1 cellular context compared by ENCODE assay signal in the genomic region with DNA sequence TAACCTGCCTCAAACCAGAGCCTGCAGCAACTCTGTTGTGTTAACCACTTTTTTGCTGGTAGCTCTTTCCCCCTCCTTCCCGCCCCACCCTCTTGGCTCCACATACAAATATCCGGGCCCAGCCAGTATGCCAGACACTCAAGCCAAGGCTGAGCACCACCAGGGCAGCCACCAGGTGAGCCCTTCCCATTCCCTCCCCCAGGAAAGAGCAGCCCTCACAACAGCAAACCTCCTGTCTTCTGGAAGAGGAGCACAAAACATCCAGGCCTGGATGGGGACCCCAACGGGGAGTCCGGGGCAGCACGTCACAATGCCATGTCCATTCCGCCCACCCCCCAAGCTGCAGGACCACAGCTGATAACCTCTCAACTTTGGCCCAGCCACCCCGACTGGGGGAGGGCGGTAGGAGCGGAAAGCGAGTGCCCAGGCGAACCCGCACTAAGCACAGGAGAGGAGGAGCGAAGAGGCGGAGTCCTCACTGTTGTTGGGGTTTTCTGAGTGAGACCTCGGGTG.
A peak's percentile ranks its signal among the peaks of the same experiment; 100 is the strongest.
TF ChIP-seq lines count a peak whose summit lies in the region.

No MANE protein-coding gene starts in this region.

TF ChIP-seq in HepG2, 621 proteins besides CTCF, POLR2A, EP300 and RAD21 (continues in another document):
- TF ChIP-seq ZNF292 (CRISPR knock-in tag; IDR thresholded peaks at IDR 0.05; ENCODE audit: borderline replicate concordance, low read depth) (no peak; the same call in 1 of the 2 replicates), SETDB1 (CRISPR knock-in tag; IDR thresholded peaks at IDR 0.05; ENCODE audit: borderline replicate concordance) (no peak), ZNF790 (CRISPR knock-in tag; IDR thresholded peaks at IDR 0.05; ENCODE audit: borderline replicate concordance) (no peak), ZNF772 (CRISPR knock-in tag; IDR thresholded peaks at IDR 0.05) (peak; percentile 62), KDM2A (CRISPR knock-in tag; IDR thresholded peaks at IDR 0.05; ENCODE audit: borderline replicate concordance, low read depth) (peak; percentile 60), FOSL1 (CRISPR knock-in tag; IDR thresholded peaks at IDR 0.05; ENCODE audit: borderline replicate concordance) (no peak), HHEX (CRISPR knock-in tag; IDR thresholded peaks at IDR 0.05) (no peak), RXRB (CRISPR knock-in tag; IDR thresholded peaks at IDR 0.05; ENCODE audit: borderline replicate concordance) (peak; percentile 95), MTA1 (CRISPR knock-in tag; IDR thresholded peaks at IDR 0.05; ENCODE audit: borderline replicate concordance) (0 out of 2 replicates have a peak, but pooled peaks have one; percentile 23), TMF1 (CRISPR knock-in tag; IDR thresholded peaks at IDR 0.05; ENCODE audit: low read depth) (no peak), TBX2 (CRISPR knock-in tag; IDR thresholded peaks at IDR 0.05; ENCODE audit: borderline replicate concordance) (peak; percentile 60), NR2F1 (CRISPR knock-in tag; IDR thresholded peaks at IDR 0.05) (peak in 1 of 2 experiments; percentile 96), SOX6 (IDR thresholded peaks at IDR 0.05) (no peak), SOX6 (CRISPR knock-in tag; IDR thresholded peaks at IDR 0.05) (peak; percentile 70), ZKSCAN1 (IDR thresholded peaks at IDR 0.05; ENCODE audit: low read length) (no peak), ZMAT3 (CRISPR knock-in tag; conservative IDR thresholded peaks at IDR 0.05) (no peak; the same call in 1 of the 2 replicates), ZNF598 (CRISPR knock-in tag; IDR thresholded peaks at IDR 0.05; ENCODE audit: borderline replicate concordance) (peak; percentile 23; the same call in 1 of the 2 replicates), MIXL1 (CRISPR knock-in tag; IDR thresholded peaks at IDR 0.05) (peak; percentile 53; the same call in 1 of the 2 replicates), YY1 (IDR thresholded peaks at IDR 0.05; ENCODE audit: insufficient read depth, insufficient replicate concordance, low read depth, low read length) (no peak), RCOR2 (CRISPR knock-in tag; IDR thresholded peaks at IDR 0.05) (no peak), ZZZ3 (CRISPR knock-in tag; IDR thresholded peaks at IDR 0.05; ENCODE audit: borderline replicate concordance) (0 out of 2 replicates have a peak, but pooled peaks have one; percentile 22), PHF20 (CRISPR knock-in tag; IDR thresholded peaks at IDR 0.05) (peak; percentile 35; the same call in 1 of the 2 replicates), NCOA1 (CRISPR knock-in tag; IDR thresholded peaks at IDR 0.05) (0 out of 2 replicates have a peak, but pooled peaks have one; percentile 3), PPARG (CRISPR knock-in tag; conservative IDR thresholded peaks at IDR 0.05) (peak; percentile 98), ZSCAN25 (CRISPR knock-in tag; IDR thresholded peaks at IDR 0.05) (peak; percentile 48; the same call in 1 of the 2 replicates), KLF11 (CRISPR knock-in tag; IDR thresholded peaks at IDR 0.05) (no peak), ZNF274 (CRISPR knock-in tag; IDR thresholded peaks at IDR 0.05) (peak; percentile 79), NR2C2 (CRISPR knock-in tag; IDR thresholded peaks at IDR 0.05; ENCODE audit: borderline replicate concordance) (peak; percentile 96), ZNF33B (CRISPR knock-in tag; IDR thresholded peaks at IDR 0.05) (0 out of 2 replicates have a peak, but pooled peaks have one; percentile 32), ZNF713 (CRISPR knock-in tag; IDR thresholded peaks at IDR 0.05) (no peak), FOXO1 (CRISPR knock-in tag; IDR thresholded peaks at IDR 0.05) (peak; percentile 57; the same call in 1 of the 2 replicates), GATA4 (IDR thresholded peaks at IDR 0.05; ENCODE audit: borderline replicate concordance, low read depth) (peak; percentile 56; the same call in 1 of the 2 replicates), NR2F6 (IDR thresholded peaks at IDR 0.05) (peak; percentile 96), NR2F6 (CRISPR knock-in tag; IDR thresholded peaks at IDR 0.05) (peak; percentile 98), PHF21A (CRISPR knock-in tag; IDR thresholded peaks at IDR 0.05) (peak; percentile 66; the same call in 1 of the 2 replicates), MIER3 (CRISPR knock-in tag; IDR thresholded peaks at IDR 0.05; ENCODE audit: borderline replicate concordance) (peak; percentile 15; the same call in 1 of the 2 replicates), SRSF1 (optimal IDR thresholded peaks at IDR 0.05; ENCODE audit: low read depth, low read length) (peak; percentile 57), MAFK (conservative IDR thresholded peaks at IDR 0.05 in 1 of 2, IDR thresholded peaks at IDR 0.05 in 1 of 2; ENCODE audit: low read length in 2 of 2) (no peak), POLR2G (IDR thresholded peaks at IDR 0.05; ENCODE audit: low read depth, low read length) (peak; percentile 64), FOXP1 (IDR thresholded peaks at IDR 0.05) (no peak), FOXP1 (CRISPR knock-in tag; IDR thresholded peaks at IDR 0.05) (peak; percentile 34; the same call in 1 of the 2 replicates), ZNF792 (CRISPR knock-in tag; IDR thresholded peaks at IDR 0.05) (no peak), ZNF430 (CRISPR knock-in tag; IDR thresholded peaks at IDR 0.05) (peak; percentile 69; the same call in 1 of the 2 replicates), ZNF746 (CRISPR knock-in tag; IDR thresholded peaks at IDR 0.05) (peak; percentile 63; the same call in 1 of the 2 replicates), ZNF546 (CRISPR knock-in tag; conservative IDR thresholded peaks at IDR 0.05) (peak; percentile 54; the same call in 1 of the 2 replicates), NONO (IDR thresholded peaks at IDR 0.05) (no peak), NONO (CRISPR knock-in tag; conservative IDR thresholded peaks at IDR 0.05) (peak; percentile 44; the same call in 1 of the 2 replicates), HNRNPL (IDR thresholded peaks at IDR 0.05; ENCODE audit: low read depth, low read length) (peak; percentile 82; the same call in 1 of the 2 replicates), ZNF703 (CRISPR knock-in tag; IDR thresholded peaks at IDR 0.05; ENCODE audit: borderline replicate concordance) (no peak; the same call in 1 of the 2 replicates)
- TF ChIP-seq, protein P1, sequence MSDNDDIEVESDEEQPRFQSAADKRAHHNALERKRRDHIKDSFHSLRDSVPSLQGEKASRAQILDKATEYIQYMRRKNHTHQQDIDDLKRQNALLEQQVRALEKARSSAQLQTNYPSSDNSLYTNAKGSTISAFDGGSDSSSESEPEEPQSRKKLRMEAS (IDR thresholded peaks at IDR 0.05), result peak; percentile 41; the same call in 1 of the 2 replicates
- TF ChIP-seq, protein P2, sequence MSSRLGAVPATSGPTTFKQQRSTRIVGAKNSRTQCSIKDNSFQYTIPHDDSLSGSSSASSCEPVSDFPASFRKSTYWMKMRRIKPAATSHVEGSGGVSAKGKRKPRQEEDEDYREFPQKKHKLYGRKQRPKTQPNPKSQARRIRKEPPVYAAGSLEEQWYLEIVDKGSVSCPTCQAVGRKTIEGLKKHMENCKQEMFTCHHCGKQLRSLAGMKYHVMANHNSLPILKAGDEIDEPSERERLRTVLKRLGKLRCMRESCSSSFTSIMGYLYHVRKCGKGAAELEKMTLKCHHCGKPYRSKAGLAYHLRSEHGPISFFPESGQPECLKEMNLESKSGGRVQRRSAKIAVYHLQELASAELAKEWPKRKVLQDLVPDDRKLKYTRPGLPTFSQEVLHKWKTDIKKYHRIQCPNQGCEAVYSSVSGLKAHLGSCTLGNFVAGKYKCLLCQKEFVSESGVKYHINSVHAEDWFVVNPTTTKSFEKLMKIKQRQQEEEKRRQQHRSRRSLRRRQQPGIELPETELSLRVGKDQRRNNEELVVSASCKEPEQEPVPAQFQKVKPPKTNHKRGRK (CRISPR knock-in tag; IDR thresholded peaks at IDR 0.05), result no peak
- TF ChIP-seq, protein P3, sequence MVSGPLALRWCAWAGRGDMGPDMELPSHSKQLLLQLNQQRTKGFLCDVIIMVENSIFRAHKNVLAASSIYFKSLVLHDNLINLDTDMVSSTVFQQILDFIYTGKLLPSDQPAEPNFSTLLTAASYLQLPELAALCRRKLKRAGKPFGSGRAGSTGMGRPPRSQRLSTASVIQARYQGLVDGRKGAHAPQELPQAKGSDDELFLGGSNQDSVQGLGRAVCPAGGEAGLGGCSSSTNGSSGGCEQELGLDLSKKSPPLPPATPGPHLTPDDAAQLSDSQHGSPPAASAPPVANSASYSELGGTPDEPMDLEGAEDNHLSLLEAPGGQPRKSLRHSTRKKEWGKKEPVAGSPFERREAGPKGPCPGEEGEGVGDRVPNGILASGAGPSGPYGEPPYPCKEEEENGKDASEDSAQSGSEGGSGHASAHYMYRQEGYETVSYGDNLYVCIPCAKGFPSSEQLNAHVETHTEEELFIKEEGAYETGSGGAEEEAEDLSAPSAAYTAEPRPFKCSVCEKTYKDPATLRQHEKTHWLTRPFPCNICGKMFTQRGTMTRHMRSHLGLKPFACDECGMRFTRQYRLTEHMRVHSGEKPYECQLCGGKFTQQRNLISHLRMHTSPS (CRISPR knock-in tag; IDR thresholded peaks at IDR 0.05; ENCODE audit: low read depth), result peak; percentile 63; the same call in 1 of the 2 replicates
- TF ChIP-seq, protein P4, sequence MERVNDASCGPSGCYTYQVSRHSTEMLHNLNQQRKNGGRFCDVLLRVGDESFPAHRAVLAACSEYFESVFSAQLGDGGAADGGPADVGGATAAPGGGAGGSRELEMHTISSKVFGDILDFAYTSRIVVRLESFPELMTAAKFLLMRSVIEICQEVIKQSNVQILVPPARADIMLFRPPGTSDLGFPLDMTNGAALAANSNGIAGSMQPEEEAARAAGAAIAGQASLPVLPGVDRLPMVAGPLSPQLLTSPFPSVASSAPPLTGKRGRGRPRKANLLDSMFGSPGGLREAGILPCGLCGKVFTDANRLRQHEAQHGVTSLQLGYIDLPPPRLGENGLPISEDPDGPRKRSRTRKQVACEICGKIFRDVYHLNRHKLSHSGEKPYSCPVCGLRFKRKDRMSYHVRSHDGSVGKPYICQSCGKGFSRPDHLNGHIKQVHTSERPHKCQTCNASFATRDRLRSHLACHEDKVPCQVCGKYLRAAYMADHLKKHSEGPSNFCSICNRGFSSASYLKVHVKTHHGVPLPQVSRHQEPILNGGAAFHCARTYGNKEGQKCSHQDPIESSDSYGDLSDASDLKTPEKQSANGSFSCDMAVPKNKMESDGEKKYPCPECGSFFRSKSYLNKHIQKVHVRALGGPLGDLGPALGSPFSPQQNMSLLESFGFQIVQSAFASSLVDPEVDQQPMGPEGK (CRISPR knock-in tag; IDR thresholded peaks at IDR 0.05), result peak; percentile 90
- TF ChIP-seq, protein P5, sequence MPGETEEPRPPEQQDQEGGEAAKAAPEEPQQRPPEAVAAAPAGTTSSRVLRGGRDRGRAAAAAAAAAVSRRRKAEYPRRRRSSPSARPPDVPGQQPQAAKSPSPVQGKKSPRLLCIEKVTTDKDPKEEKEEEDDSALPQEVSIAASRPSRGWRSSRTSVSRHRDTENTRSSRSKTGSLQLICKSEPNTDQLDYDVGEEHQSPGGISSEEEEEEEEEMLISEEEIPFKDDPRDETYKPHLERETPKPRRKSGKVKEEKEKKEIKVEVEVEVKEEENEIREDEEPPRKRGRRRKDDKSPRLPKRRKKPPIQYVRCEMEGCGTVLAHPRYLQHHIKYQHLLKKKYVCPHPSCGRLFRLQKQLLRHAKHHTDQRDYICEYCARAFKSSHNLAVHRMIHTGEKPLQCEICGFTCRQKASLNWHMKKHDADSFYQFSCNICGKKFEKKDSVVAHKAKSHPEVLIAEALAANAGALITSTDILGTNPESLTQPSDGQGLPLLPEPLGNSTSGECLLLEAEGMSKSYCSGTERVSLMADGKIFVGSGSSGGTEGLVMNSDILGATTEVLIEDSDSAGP (CRISPR knock-in tag; IDR thresholded peaks at IDR 0.05; ENCODE audit: borderline replicate concordance), result 0 out of 2 replicates have a peak, but pooled peaks have one; percentile 25
- TF ChIP-seq, protein P6, sequence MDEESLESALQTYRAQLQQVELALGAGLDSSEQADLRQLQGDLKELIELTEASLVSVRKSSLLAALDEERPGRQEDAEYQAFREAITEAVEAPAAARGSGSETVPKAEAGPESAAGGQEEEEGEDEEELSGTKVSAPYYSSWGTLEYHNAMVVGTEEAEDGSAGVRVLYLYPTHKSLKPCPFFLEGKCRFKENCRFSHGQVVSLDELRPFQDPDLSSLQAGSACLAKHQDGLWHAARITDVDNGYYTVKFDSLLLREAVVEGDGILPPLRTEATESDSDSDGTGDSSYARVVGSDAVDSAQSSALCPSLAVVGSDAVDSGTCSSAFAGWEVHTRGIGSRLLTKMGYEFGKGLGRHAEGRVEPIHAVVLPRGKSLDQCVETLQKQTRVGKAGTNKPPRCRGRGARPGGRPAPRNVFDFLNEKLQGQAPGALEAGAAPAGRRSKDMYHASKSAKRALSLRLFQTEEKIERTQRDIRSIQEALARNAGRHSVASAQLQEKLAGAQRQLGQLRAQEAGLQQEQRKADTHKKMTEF (CRISPR knock-in tag; IDR thresholded peaks at IDR 0.05), result peak; percentile 21
- TF ChIP-seq, protein P7, sequence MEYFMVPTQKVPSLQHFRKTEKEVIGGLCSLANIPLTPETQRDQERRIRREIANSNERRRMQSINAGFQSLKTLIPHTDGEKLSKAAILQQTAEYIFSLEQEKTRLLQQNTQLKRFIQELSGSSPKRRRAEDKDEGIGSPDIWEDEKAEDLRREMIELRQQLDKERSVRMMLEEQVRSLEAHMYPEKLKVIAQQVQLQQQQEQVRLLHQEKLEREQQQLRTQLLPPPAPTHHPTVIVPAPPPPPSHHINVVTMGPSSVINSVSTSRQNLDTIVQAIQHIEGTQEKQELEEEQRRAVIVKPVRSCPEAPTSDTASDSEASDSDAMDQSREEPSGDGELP (IDR thresholded peaks at IDR 0.05; ENCODE audit: borderline replicate concordance, low read depth), result peak; percentile 99
- TF ChIP-seq, protein P8, sequence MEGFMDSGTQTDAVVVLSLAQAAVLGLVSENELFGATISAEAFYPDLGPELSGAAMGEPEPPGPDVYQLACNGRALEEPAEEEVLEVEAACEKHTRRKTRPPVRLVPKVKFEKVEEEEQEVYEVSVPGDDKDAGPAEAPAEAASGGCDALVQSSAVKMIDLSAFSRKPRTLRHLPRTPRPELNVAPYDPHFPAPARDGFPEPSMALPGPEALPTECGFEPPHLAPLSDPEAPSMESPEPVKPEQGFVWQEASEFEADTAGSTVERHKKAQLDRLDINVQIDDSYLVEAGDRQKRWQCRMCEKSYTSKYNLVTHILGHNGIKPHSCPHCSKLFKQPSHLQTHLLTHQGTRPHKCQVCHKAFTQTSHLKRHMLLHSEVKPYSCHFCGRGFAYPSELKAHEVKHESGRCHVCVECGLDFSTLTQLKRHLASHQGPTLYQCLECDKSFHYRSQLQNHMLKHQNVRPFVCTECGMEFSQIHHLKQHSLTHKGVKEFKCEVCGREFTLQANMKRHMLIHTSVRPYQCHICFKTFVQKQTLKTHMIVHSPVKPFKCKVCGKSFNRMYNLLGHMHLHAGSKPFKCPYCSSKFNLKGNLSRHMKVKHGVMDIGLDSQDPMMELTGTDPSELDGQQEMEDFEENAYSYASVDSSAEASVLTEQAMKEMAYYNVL (CRISPR knock-in tag; IDR thresholded peaks at IDR 0.05; ENCODE audit: borderline replicate concordance), result peak; percentile 77; the same call in 1 of the 2 replicates
